1 cellular context compared by ENCODE assay signal in the genomic region with DNA sequence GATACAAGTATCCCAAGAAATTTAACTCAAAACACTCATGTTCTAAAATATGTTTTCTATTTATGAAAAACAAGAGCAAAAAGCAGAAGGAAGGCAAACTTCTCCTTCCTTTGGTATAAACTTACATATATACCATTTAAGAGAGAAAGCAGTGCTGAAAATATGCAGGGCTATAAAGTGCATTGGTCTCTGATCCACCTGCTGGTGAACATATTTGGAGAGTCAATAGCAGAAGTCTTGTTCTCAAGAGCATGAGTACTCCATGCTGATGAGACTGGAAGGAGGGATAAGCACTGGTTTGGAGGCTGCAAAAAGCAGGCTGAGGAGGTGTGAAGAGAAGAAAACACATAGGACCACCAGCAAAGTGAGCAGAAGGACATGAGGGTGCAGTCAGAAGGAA.
TF ChIP-seq lines count a peak whose summit lies in the region.

No MANE protein-coding gene starts in this region.

TF ChIP-seq in WTC11, 78 proteins besides CTCF, POLR2A, EP300 and RAD21 (continued from another document):
- TF ChIP-seq, protein P1, sequence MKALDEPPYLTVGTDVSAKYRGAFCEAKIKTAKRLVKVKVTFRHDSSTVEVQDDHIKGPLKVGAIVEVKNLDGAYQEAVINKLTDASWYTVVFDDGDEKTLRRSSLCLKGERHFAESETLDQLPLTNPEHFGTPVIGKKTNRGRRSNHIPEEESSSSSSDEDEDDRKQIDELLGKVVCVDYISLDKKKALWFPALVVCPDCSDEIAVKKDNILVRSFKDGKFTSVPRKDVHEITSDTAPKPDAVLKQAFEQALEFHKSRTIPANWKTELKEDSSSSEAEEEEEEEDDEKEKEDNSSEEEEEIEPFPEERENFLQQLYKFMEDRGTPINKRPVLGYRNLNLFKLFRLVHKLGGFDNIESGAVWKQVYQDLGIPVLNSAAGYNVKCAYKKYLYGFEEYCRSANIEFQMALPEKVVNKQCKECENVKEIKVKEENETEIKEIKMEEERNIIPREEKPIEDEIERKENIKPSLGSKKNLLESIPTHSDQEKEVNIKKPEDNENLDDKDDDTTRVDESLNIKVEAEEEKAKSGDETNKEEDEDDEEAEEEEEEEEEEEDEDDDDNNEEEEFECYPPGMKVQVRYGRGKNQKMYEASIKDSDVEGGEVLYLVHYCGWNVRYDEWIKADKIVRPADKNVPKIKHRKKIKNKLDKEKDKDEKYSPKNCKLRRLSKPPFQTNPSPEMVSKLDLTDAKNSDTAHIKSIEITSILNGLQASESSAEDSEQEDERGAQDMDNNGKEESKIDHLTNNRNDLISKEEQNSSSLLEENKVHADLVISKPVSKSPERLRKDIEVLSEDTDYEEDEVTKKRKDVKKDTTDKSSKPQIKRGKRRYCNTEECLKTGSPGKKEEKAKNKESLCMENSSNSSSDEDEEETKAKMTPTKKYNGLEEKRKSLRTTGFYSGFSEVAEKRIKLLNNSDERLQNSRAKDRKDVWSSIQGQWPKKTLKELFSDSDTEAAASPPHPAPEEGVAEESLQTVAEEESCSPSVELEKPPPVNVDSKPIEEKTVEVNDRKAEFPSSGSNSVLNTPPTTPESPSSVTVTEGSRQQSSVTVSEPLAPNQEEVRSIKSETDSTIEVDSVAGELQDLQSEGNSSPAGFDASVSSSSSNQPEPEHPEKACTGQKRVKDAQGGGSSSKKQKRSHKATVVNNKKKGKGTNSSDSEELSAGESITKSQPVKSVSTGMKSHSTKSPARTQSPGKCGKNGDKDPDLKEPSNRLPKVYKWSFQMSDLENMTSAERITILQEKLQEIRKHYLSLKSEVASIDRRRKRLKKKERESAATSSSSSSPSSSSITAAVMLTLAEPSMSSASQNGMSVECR (CRISPR knock-in tag; IDR thresholded peaks at IDR 0.05; ENCODE audit: borderline replicate concordance), result no peak
